27 cellular contexts compared by ENCODE assay signal in the genomic region with DNA sequence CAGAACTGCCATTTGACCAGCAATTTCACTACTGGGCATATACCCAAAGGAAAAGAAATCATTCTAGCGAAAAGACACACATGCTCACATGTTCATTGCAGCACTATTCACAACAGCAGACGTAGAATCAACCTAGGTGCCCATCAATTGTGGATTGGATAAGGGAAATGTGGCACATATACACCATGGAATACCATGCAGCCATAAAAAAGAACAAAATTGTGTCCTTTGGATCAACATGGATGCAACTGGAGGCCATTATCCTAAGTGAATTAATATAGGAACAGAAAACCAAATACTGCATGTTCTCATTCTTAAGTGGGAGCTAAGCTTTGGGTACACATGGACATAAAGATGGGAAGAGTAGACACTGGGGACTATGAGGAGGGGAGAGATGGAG. TPM values are rescaled to one million over a fixed set of nuclear protein-coding genes. Genes with fewer than 3 reads are reported as not detected.
"Had no signal": no experiment of that assay in that cellular context is flagged by ENCODE, and none has a peak within 500 bp of the region (broad histone marks: within the 10 kb centered on the region; RNA-seq: fewer than 3 reads in every experiment).

No MANE protein-coding gene starts in this region.

- H3K27ac ChIP-seq: stomach, suprapubic skin, testis, thoracic aorta, thyroid gland, tibial artery, tibial nerve, transverse colon, upper lobe of left lung, upper lobe of right lung, uterus, vagina had no signal

- H3K9me3 ChIP-seq: stomach, suprapubic skin, testis, thoracic aorta, thyroid gland, tibial artery, tibial nerve, transverse colon, upper lobe of left lung, upper lobe of right lung, uterus, vagina had no signal

- DNase-seq: stimulated activated CD4-positive, alpha-beta T cell treated with anti-CD3 and anti-CD28 coated beads, Interleukin-2, amount 100 ng/mL, for 48 hours; stimulated activated CD4-positive, alpha-beta T cell treated with anti-CD3 and anti-CD28 coated beads, Interleukin-4, amount 100 ng/mL, for 1 hour; stimulated activated CD4-positive, alpha-beta T cell treated with anti-CD3 and anti-CD28 coated beads, Interleukin-4, amount 100 ng/mL, for 24 hours; stimulated activated CD8-positive, alpha-beta memory T cell treated with anti-CD3 and anti-CD28 coated beads, Interleukin-4, amount 100 ng/mL, for 48 hours; stimulated activated naive B cell treated with anti-CD40 and anti-IgM and Interleukin-4, amounts not matched to agents 10 μg/mL and 1 μg/mL and 100 μg/mL, for 72 hours; stimulated activated naive CD4-positive, alpha-beta T cell; stimulated activated naive CD4-positive, alpha-beta T cell treated with Interleukin-2 at 50 U/mL for 16 hours; stimulated activated naive CD8-positive, alpha-beta T cell treated with anti-CD3 and anti-CD28 coated beads, Interleukin-15, amount 100 ng/mL, for 72 hours; stimulated activated naive CD8-positive, alpha-beta T cell treated with anti-CD3 and anti-CD28 coated beads, Interleukin-15, Interleukin-2, amounts not matched to agents 100 U/mL and 50 U/mL, for 24 hours; stomach; substantia nigra; testis; thyroid gland; tibial artery; transverse colon; trophoblast cell; upper lobe of right lung; uterus had no signal

- FAIRE-seq: urothelium cell line had no signal

- H3K27me3 ChIP-seq: stomach, suprapubic skin, testis, thyroid gland, tibial artery, tibial nerve, transverse colon, upper lobe of left lung, upper lobe of right lung, uterus, vagina had no signal

- H3K4me1 ChIP-seq: testis, tibial nerve, transverse colon, upper lobe of left lung, uterus, vagina had no signal

- H3K36me3 ChIP-seq: stomach, suprapubic skin, thoracic aorta, thyroid gland, tibial artery, tibial nerve, transverse colon, upper lobe of left lung, upper lobe of right lung, uterus, vagina had no signal

- H3K4me3 ChIP-seq: stomach, suprapubic skin, testis, thoracic aorta, thyroid gland, tibial artery, tibial nerve, transverse colon, upper lobe of left lung, upper lobe of right lung, uterus, vagina had no signal

- ATAC-seq: stimulated activated effector memory CD8-positive, alpha-beta T cell treated with anti-CD3 and anti-CD28 coated beads, Interleukin-12 subunit alpha, Interleukin-12 subunit beta, amount 100 ng/mL, for 72 hours; stimulated activated memory B cell treated with anti-CD40 and anti-IgM and Interleukin-4, amounts not matched to agents 10 μg/mL and 1 μg/mL and 100 μg/mL, for 72 hours; stimulated activated naive B cell treated with anti-CD40 and anti-IgM and Interleukin-4, amounts not matched to agents 10 μg/mL and 1 μg/mL and 100 μg/mL, for 72 hours; stimulated activated naive CD8-positive, alpha-beta T cell treated with anti-CD3 and anti-CD28 coated beads, Interleukin-15, amount 100 ng/mL, for 72 hours; stimulated activated naive CD8-positive, alpha-beta T cell treated with anti-CD3 and anti-CD28 coated beads, Interleukin-15, Interleukin-2, amounts not matched to agents 100 U/mL and 50 U/mL, for 24 hours; upper lobe of right lung had no signal

RNA-seq across cellular contexts. Expression of gene RAET1E, which starts 16.1 kb away (rescaled TPM):
- total RNA-seq: stomach, temporal lobe, thoracic aorta, transverse colon had no signal

RNA-seq across cellular contexts. Expression of gene RAET1G, which starts 41.1 kb away (rescaled TPM):
- total RNA-seq: testis, thoracic aorta, transverse colon had no signal

RNA-seq across cellular contexts. Expression of gene ULBP2, which starts 60.0 kb away (rescaled TPM):
- total RNA-seq: transverse colon, vagina had no signal
